Comparison of ENCODE assay signal across 8 cellular contexts in genomic region chr2:26757873-26758789, GRCh38. TPM values are rescaled to one million over a fixed set of nuclear protein-coding genes. Genes with fewer than 3 reads are reported as not detected.
A peak's percentile ranks its signal among the peaks of the same experiment; 100 is the strongest.
DNase-seq lines count a peak whose midpoint lies in the region; ATAC-seq and TF ChIP-seq lines count a peak whose summit lies in the region.

No MANE protein-coding gene starts in this region.

- no peaks in the 10 kb centered on the region for H3K36me3 Mint-ChIP-seq in activated T-helper 17 cell treated with anti-CD3 and anti-CD28 coated beads, Interleukin-2, amount 50 U/mL, for 72 hours (ENCODE audit: low read depth)
- H3K36me3 Mint-ChIP-seq in T-cell: no peaks in the 10 kb centered on the region

- H3K27ac ChIP-seq in thoracic aorta: peak overlapping the region; percentile 26 to 67

- no peak for TF ChIP-seq CTCF in thoracic aorta (IDR thresholded peaks at IDR 0.05)

- H3K9me3 Mint-ChIP-seq in activated T-helper 17 cell treated with anti-CD3 and anti-CD28 coated beads, Interleukin-2, amount 50 U/mL, for 72 hours: no peaks in the 10 kb centered on the region
- no peaks in the 10 kb centered on the region for H3K9me3 Mint-ChIP-seq in T-cell

- peak overlapping the region; percentile 68 for H3K27ac Mint-ChIP-seq in activated T-helper 17 cell treated with anti-CD3 and anti-CD28 coated beads, Interleukin-2, amount 50 U/mL, for 72 hours
- no peak overlapping the region for H3K27ac Mint-ChIP-seq in T-cell

- DNase-seq in GF-D8 (lab: John Stamatoyannopoulos, UW): peak; percentile 66
- peak; percentile 74 for DNase-seq in iPS DF 4.7 (ENCODE audit: extremely low read depth, low spot score)
- peak; percentile 68 for DNase-seq in thoracic aorta (ENCODE audit: low spot score)
- DNase-seq in T-cell: no peak
- DNase-seq in NCI-H1048 (lab: John Stamatoyannopoulos, UW): no peak
- no peak for DNase-seq in NCI-H2227 (lab: John Stamatoyannopoulos, UW; ENCODE audit: unreplicated experiment)

- no peaks in the 10 kb centered on the region for H3K9me3 ChIP-seq in thoracic aorta

- POLR2A ChIA-PET in T-cell (lab: Charles Lee): no interaction called here

- H3K4me3 Mint-ChIP-seq in activated T-helper 17 cell treated with anti-CD3 and anti-CD28 coated beads, Interleukin-2, amount 50 U/mL, for 72 hours: no peak overlapping the region
- H3K4me3 Mint-ChIP-seq in T-cell: no peak overlapping the region

- no peaks in the 10 kb centered on the region for H3K27me3 ChIP-seq in thoracic aorta (replicated peaks; ENCODE audit: insufficient read depth)

- H3K27me3 Mint-ChIP-seq in activated T-helper 17 cell treated with anti-CD3 and anti-CD28 coated beads, Interleukin-2, amount 50 U/mL, for 72 hours: no peaks in the 10 kb centered on the region
- peaks cover 0 to 4% of the 10 kb centered on the region in 2 donors for H3K27me3 Mint-ChIP-seq in T-cell

- CTCF ChIA-PET in T-cell (lab: Charles Lee): no interaction called here

- peaks cover 5% of the 10 kb centered on the region for H3K4me1 Mint-ChIP-seq in activated T-helper 17 cell treated with anti-CD3 and anti-CD28 coated beads, Interleukin-2, amount 50 U/mL, for 72 hours
- peaks cover 1 to 4% (median 2%) of the 10 kb centered on the region in 3 donors for H3K4me1 Mint-ChIP-seq in T-cell

- peak overlapping the region; percentile 13 for H3K4me3 ChIP-seq in thoracic aorta

- ATAC-seq in HG03354 (IDR thresholded peaks at IDR 0.05; ENCODE audit: poor library complexity, severe bottlenecking, unreplicated experiment) (peak; percentile 65), thoracic aorta (ENCODE audit: insufficient number of reproducible peaks, low FRiP score, low read depth) (peak; percentile 86), T-cell (replicated peaks in 1 of 4) (no peak)
- peak; percentile 86 for ATAC-seq in activated T-helper 17 cell treated with anti-CD3 and anti-CD28 coated beads, Interleukin-2, amount 50 U/mL, for 72 hours (replicated peaks)

- H3K4me1 ChIP-seq in thoracic aorta (ENCODE audit: control insufficient read depth in 1 of 2, low read depth in 2 of 2): peaks cover 12 to 26% of the 10 kb centered on the region in 2 donors

- H3K36me3 ChIP-seq in thoracic aorta: no peaks in the 10 kb centered on the region

RNA-seq across cellular contexts. Expression of gene SLC35F6, which starts 6.0 kb away (rescaled TPM):
- total RNA-seq in activated T-helper 17 cell treated with anti-CD3 and anti-CD28 coated beads, Interleukin-2, amount 50 U/mL, for 72 hours: 10 to 100 TPM in 1 of 2 donors, 1 to 10 TPM in 1; 8.2 to 15.0 TPM
- 10 to 100 TPM; 43.7 to 44.5 TPM for total RNA-seq in thoracic aorta
- 10 to 100 TPM; 17.6 to 20.0 (median 18.4) TPM for total RNA-seq in T-cell

RNA-seq across cellular contexts. Expression of gene CENPA, which starts 27.7 kb away (rescaled TPM):
- 10 to 100 TPM; 24.3 to 36.1 TPM for total RNA-seq in activated T-helper 17 cell treated with anti-CD3 and anti-CD28 coated beads, Interleukin-2, amount 50 U/mL, for 72 hours
- total RNA-seq in thoracic aorta (not detected), T-cell (1 to 10 TPM in 2 of 5 donors, under 1 TPM in 3; 0.30 to 1.9 (median 0.76) TPM)

Comparison
In these comparisons a context has a peak if more than half of its experiments do, and no peak if none do; other contexts are left out.
1. DNase-seq: peak in GF-D8 (single experiment), iPS DF 4.7 (single experiment) and thoracic aorta (single experiment); none in T-cell (0 of 34), NCI-H1048 (single experiment) and NCI-H2227 (single experiment).
2. ATAC-seq: peak in HG03354 (single experiment), activated T-helper 17 cell treated with anti-CD3 and anti-CD28 coated beads, Interleukin-2, amount 50 U/mL, for 72 hours (single experiment) and thoracic aorta (single experiment); none in T-cell (0 of 4).
3. RNA of gene CENPA, which starts 27.7 kb away (total RNA-seq): 24.3 to 36.1 TPM in activated T-helper 17 cell treated with anti-CD3 and anti-CD28 coated beads, Interleukin-2, amount 50 U/mL, for 72 hours; 0.30 to 1.9 TPM in T-cell and not detected in thoracic aorta; every median in the first group is over 4 times any median in the second.